In the genomic region with DNA sequence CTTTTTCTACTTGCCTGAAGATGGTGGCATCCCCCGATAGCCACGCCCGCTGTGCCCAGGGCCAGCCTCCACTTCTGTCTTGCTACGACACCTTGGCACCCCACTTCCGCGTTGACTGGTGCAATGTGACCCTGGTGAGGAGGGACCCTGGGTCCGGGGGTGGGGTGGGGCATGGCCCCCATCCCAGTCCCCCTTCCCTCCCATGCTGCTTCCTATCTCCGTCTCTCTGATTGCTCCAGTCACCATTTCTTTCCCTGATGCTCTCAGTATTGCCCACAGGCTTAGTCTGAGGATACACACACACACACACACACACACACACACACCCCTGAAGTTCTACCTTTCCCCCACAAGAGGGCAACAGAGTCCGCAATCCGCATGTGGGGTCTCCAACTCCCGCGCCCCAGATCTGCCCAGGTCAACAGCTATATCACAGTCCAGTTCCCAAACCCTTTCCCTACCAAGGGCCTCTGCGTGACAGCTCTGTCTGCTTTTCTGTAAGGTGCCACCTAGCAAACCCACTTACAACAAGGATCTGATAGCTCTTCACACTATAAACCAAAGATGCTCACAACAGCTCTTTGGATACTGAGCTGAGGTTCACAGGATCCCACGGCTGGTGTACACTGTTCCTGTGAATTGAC, we compare ENCODE assay signal across 8 cellular contexts. TPM values are rescaled to one million over a fixed set of nuclear protein-coding genes. Genes with fewer than 3 reads are reported as not detected.
DNase-seq lines count a peak whose midpoint lies in the region; ATAC-seq, FAIRE-seq and TF ChIP-seq lines count a peak whose summit lies in the region.

No MANE protein-coding gene starts in this region.

- no peaks in the 10 kb centered on the region for H3K9me3 Mint-ChIP-seq in activated T-helper 2 cell treated with anti-CD3 and anti-CD28 coated beads, Interferon-gamma antibody, Interleukin-2, Interleukin-4, amounts not matched to agents 10 μg/mL and 5 μg/mL and 100 μg/mL, durations not matched to agents 14 hours and 24 hours and 36 hours

- H3K4me3 Mint-ChIP-seq in activated T-helper 2 cell treated with anti-CD3 and anti-CD28 coated beads, Interferon-gamma antibody, Interleukin-2, Interleukin-4, amounts not matched to agents 10 μg/mL and 5 μg/mL and 100 μg/mL, durations not matched to agents 14 hours and 24 hours and 36 hours (ENCODE audit: low read depth): peak overlapping the region; percentile 17

- intact Hi-C loops in activated T-helper 2 cell treated with anti-CD3 and anti-CD28 coated beads, Interferon-gamma antibody, Interleukin-2, Interleukin-4, amounts not matched to agents 10 μg/mL and 5 μg/mL and 100 μg/mL, durations not matched to agents 14 hours and 24 hours and 36 hours (cut with micrococcal nuclease): loop anchor here (1.0 to 2.0 kb wide), 2 partner anchors 29 to 128 kb away; no protein-coding TSS in a partner anchor

- DNase-seq in COR-L47 (lab: John Stamatoyannopoulos, UW) (peak; percentile 29), HT1080 (ENCODE audit: low read depth) (peak; percentile 73), frontal cortex (ENCODE audit: low spot score in 2 of 2) (peak; percentile 59 to 75), renal cortical epithelial cell (ENCODE audit: low read depth) (peak; percentile 21), HuH-7.5 (ENCODE audit: low spot score) (no peak)
- peak; percentile 61 for DNase-seq in activated T-helper 2 cell treated with anti-CD3 and anti-CD28 coated beads, Interferon-gamma antibody, Interleukin-2, Interleukin-4, amounts not matched to agents 10 μg/mL and 5 μg/mL and 100 μg/mL, durations not matched to agents 14 hours and 24 hours and 36 hours (ENCODE audit: low spot score)

- no peak for FAIRE-seq in frontal cortex (lab: Jason Lieb, UNC)

- H3K27me3 Mint-ChIP-seq in activated T-helper 2 cell treated with anti-CD3 and anti-CD28 coated beads, Interferon-gamma antibody, Interleukin-2, Interleukin-4, amounts not matched to agents 10 μg/mL and 5 μg/mL and 100 μg/mL, durations not matched to agents 14 hours and 24 hours and 36 hours (ENCODE audit: low read depth): no peaks in the 10 kb centered on the region

- H3K4me1 Mint-ChIP-seq in activated T-helper 2 cell treated with anti-CD3 and anti-CD28 coated beads, Interferon-gamma antibody, Interleukin-2, Interleukin-4, amounts not matched to agents 10 μg/mL and 5 μg/mL and 100 μg/mL, durations not matched to agents 14 hours and 24 hours and 36 hours (ENCODE audit: low read depth): peaks cover 15% of the 10 kb centered on the region

- no peak for ATAC-seq in GM19351 (IDR thresholded peaks at IDR 0.05; ENCODE audit: unreplicated experiment)

- no peaks in the 10 kb centered on the region for H3K36me3 Mint-ChIP-seq in activated T-helper 2 cell treated with anti-CD3 and anti-CD28 coated beads, Interferon-gamma antibody, Interleukin-2, Interleukin-4, amounts not matched to agents 10 μg/mL and 5 μg/mL and 100 μg/mL, durations not matched to agents 14 hours and 24 hours and 36 hours (ENCODE audit: low read depth)

- H3K27ac Mint-ChIP-seq in activated T-helper 2 cell treated with anti-CD3 and anti-CD28 coated beads, Interferon-gamma antibody, Interleukin-2, Interleukin-4, amounts not matched to agents 10 μg/mL and 5 μg/mL and 100 μg/mL, durations not matched to agents 14 hours and 24 hours and 36 hours: peak overlapping the region; percentile 47

TF ChIP-seq in PFSK-1, 5 proteins besides CTCF, POLR2A, EP300 and RAD21:
- TF ChIP-seq FOXP2 (optimal IDR thresholded peaks at IDR 0.05; ENCODE audit: borderline replicate concordance, extremely low read depth, extremely low read length, insufficient read depth): peak; percentile 47
- TF ChIP-seq, protein P1, sequence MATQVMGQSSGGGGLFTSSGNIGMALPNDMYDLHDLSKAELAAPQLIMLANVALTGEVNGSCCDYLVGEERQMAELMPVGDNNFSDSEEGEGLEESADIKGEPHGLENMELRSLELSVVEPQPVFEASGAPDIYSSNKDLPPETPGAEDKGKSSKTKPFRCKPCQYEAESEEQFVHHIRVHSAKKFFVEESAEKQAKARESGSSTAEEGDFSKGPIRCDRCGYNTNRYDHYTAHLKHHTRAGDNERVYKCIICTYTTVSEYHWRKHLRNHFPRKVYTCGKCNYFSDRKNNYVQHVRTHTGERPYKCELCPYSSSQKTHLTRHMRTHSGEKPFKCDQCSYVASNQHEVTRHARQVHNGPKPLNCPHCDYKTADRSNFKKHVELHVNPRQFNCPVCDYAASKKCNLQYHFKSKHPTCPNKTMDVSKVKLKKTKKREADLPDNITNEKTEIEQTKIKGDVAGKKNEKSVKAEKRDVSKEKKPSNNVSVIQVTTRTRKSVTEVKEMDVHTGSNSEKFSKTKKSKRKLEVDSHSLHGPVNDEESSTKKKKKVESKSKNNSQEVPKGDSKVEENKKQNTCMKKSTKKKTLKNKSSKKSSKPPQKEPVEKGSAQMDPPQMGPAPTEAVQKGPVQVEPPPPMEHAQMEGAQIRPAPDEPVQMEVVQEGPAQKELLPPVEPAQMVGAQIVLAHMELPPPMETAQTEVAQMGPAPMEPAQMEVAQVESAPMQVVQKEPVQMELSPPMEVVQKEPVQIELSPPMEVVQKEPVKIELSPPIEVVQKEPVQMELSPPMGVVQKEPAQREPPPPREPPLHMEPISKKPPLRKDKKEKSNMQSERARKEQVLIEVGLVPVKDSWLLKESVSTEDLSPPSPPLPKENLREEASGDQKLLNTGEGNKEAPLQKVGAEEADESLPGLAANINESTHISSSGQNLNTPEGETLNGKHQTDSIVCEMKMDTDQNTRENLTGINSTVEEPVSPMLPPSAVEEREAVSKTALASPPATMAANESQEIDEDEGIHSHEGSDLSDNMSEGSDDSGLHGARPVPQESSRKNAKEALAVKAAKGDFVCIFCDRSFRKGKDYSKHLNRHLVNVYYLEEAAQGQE (IDR thresholded peaks at IDR 0.05; ENCODE audit: insufficient read depth in 1 of 2, low read depth in 2 of 2, low read length in 2 of 2): no peak

RNA-seq across cellular contexts. Expression of a gene that starts 3.4 kb away (rescaled TPM):
- total RNA-seq in HT1080 (2014; rRNA removed; shearing (Covaris generic)): not detected in 2 replicates
- 0.25 TPM in 1 of 2 replicates, not detected in the other for polyA plus RNA-seq in HT1080 (2015; cell fraction: cytosol; rRNA removed)
- not detected in 2 replicates for polyA plus RNA-seq in HT1080 (2015; cell fraction: nucleus; rRNA removed)
- 1.4 TPM for polyA plus RNA-seq in PFSK-1 (2012; ENCODE audit: insufficient read length, low read depth)
- 0.41 and 0.48 TPM in 2 replicates for total RNA-seq in activated T-helper 2 cell treated with anti-CD3 and anti-CD28 coated beads, Interferon-gamma antibody, Interleukin-2, Interleukin-4, amounts not matched to agents 10 μg/mL and 5 μg/mL and 100 μg/mL, durations not matched to agents 14 hours and 24 hours and 36 hours
- not detected for total RNA-seq in frontal cortex
- not detected in 2 replicates for total RNA-seq in renal cortical epithelial cell

RNA-seq across cellular contexts. Expression of a gene that starts 18.8 kb away (rescaled TPM):
- 38.7 and 46.4 TPM in 2 replicates for total RNA-seq in HT1080 (2014; rRNA removed; shearing (Covaris generic))
- polyA plus RNA-seq in HT1080 (2015; cell fraction: cytosol; rRNA removed): 25.9 and 28.0 TPM in 2 replicates
- 71.5 and 71.7 TPM in 2 replicates for polyA plus RNA-seq in HT1080 (2015; cell fraction: nucleus; rRNA removed)
- polyA plus RNA-seq in PFSK-1 (2012; ENCODE audit: insufficient read length, low read depth): 109 TPM
- 126 and 130 TPM in 2 replicates for total RNA-seq in activated T-helper 2 cell treated with anti-CD3 and anti-CD28 coated beads, Interferon-gamma antibody, Interleukin-2, Interleukin-4, amounts not matched to agents 10 μg/mL and 5 μg/mL and 100 μg/mL, durations not matched to agents 14 hours and 24 hours and 36 hours
- 68.9 TPM for total RNA-seq in frontal cortex
- total RNA-seq in renal cortical epithelial cell: 15.8 and 39.9 TPM in 2 replicates

RNA-seq across cellular contexts. Expression of a gene that starts 32.2 kb away (rescaled TPM):
- 1.3 and 1.4 TPM in 2 replicates for total RNA-seq in HT1080 (2014; rRNA removed; shearing (Covaris generic))
- 3.4 and 4.9 TPM in 2 replicates for polyA plus RNA-seq in HT1080 (2015; cell fraction: cytosol; rRNA removed)
- 34.8 and 40.2 TPM in 2 replicates for polyA plus RNA-seq in HT1080 (2015; cell fraction: nucleus; rRNA removed)
- polyA plus RNA-seq in PFSK-1 (2012; ENCODE audit: insufficient read length, low read depth): 30.3 TPM
- 13.9 and 15.5 TPM in 2 replicates for total RNA-seq in activated T-helper 2 cell treated with anti-CD3 and anti-CD28 coated beads, Interferon-gamma antibody, Interleukin-2, Interleukin-4, amounts not matched to agents 10 μg/mL and 5 μg/mL and 100 μg/mL, durations not matched to agents 14 hours and 24 hours and 36 hours
- total RNA-seq in frontal cortex: 26.1 TPM
- total RNA-seq in renal cortical epithelial cell: 65.6 and 141 TPM in 2 replicates

RNA-seq across cellular contexts. Expression of a gene that starts 39.3 kb away (rescaled TPM):
- 0.50 TPM in 1 of 2 replicates, not detected in the other for total RNA-seq in HT1080 (2014; rRNA removed; shearing (Covaris generic))
- polyA plus RNA-seq in HT1080 (2015; cell fraction: cytosol; rRNA removed): 0.09 and 0.50 TPM in 2 replicates
- polyA plus RNA-seq in HT1080 (2015; cell fraction: nucleus; rRNA removed): 0.39 TPM in 1 of 2 replicates, not detected in the other
- polyA plus RNA-seq in PFSK-1 (2012; ENCODE audit: insufficient read length, low read depth): 24.5 TPM
- 2.0 and 2.4 TPM in 2 replicates for total RNA-seq in activated T-helper 2 cell treated with anti-CD3 and anti-CD28 coated beads, Interferon-gamma antibody, Interleukin-2, Interleukin-4, amounts not matched to agents 10 μg/mL and 5 μg/mL and 100 μg/mL, durations not matched to agents 14 hours and 24 hours and 36 hours
- 21.2 TPM for total RNA-seq in frontal cortex
- 1.2 and 2.3 TPM in 2 replicates for total RNA-seq in renal cortical epithelial cell
